1 cellular context compared by ENCODE assay signal in genomic region chr12:118103601-118104382, GRCh38.
TF ChIP-seq lines count a peak whose summit lies in the region.

A gene with protein sequence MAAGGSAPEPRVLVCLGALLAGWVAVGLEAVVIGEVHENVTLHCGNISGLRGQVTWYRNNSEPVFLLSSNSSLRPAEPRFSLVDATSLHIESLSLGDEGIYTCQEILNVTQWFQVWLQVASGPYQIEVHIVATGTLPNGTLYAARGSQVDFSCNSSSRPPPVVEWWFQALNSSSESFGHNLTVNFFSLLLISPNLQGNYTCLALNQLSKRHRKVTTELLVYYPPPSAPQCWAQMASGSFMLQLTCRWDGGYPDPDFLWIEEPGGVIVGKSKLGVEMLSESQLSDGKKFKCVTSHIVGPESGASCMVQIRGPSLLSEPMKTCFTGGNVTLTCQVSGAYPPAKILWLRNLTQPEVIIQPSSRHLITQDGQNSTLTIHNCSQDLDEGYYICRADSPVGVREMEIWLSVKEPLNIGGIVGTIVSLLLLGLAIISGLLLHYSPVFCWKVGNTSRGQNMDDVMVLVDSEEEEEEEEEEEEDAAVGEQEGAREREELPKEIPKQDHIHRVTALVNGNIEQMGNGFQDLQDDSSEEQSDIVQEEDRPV (minus strand): TSS chr12:118104011. CDS start chr12:118103671, 340 bp downstream.

TF ChIP-seq in WTC11, 78 proteins besides CTCF, POLR2A, EP300 and RAD21 (continued from another document):
- no peak for TF ChIP-seq FOXJ3 (CRISPR knock-in tag; IDR thresholded peaks at IDR 0.05; ENCODE audit: borderline replicate concordance)
- no peak; the same call in 1 of the 2 replicates for TF ChIP-seq NFYB (CRISPR knock-in tag; conservative IDR thresholded peaks at IDR 0.05; ENCODE audit: low read depth)
- TF ChIP-seq, protein P1, sequence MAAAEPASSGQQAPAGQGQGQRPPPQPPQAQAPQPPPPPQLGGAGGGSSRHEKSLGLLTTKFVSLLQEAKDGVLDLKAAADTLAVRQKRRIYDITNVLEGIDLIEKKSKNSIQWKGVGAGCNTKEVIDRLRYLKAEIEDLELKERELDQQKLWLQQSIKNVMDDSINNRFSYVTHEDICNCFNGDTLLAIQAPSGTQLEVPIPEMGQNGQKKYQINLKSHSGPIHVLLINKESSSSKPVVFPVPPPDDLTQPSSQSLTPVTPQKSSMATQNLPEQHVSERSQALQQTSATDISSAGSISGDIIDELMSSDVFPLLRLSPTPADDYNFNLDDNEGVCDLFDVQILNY (CRISPR knock-in tag; IDR thresholded peaks at IDR 0.05) = peak; percentile 89
- TF ChIP-seq ZNF512 (CRISPR knock-in tag; IDR thresholded peaks at IDR 0.05; ENCODE audit: borderline replicate concordance) = no peak
- peak; percentile 69 for TF ChIP-seq FOXK1 (CRISPR knock-in tag; IDR thresholded peaks at IDR 0.05)
- 0 out of 2 replicates have a peak, but pooled peaks have one; percentile 52 for TF ChIP-seq ZBTB43 (CRISPR knock-in tag; IDR thresholded peaks at IDR 0.05)
TF ChIP-seq in WTC11: peak in this region for 17.
